ENCODE assay signal across 22 cellular contexts in genomic region chr5:40775085-40775845, GRCh38. TPM values are rescaled to one million over a fixed set of nuclear protein-coding genes. Genes with fewer than 3 reads are reported as not detected.
A peak's percentile ranks its signal among the peaks of the same experiment; 100 is the strongest.
DNase-seq lines count a peak whose midpoint lies in the region; ATAC-seq and TF ChIP-seq lines count a peak whose summit lies in the region.
"Had no signal": no experiment of that assay in that cellular context is flagged by ENCODE, and none has a peak within 500 bp of the region (broad histone marks: within the 10 kb centered on the region; RNA-seq: fewer than 3 reads in every experiment).

No MANE protein-coding gene starts in this region.

- H3K27me3 ChIP-seq in neutrophil, result no peaks in the 10 kb centered on the region
- no peaks in the 10 kb centered on the region for H3K27me3 ChIP-seq in MG63
- H3K27me3 ChIP-seq: dorsolateral prefrontal cortex, tibial artery had no signal

- no peaks in the 10 kb centered on the region for H3K9me3 Mint-ChIP-seq in central memory CD8-positive, alpha-beta T cell
- H3K9me3 Mint-ChIP-seq: CD8-positive, alpha-beta memory T cell had no signal

- peak overlapping the region; percentile 70 for H3K27ac ChIP-seq in neutrophil
- H3K27ac ChIP-seq: epithelial cell of prostate, GM23248, tibial artery had no signal

- no peak for TF ChIP-seq CTCF in neutrophil (IDR thresholded peaks at IDR 0.05)

- H3K9me3 ChIP-seq in neutrophil (no peaks in the 10 kb centered on the region), MG63 (no peaks in the 10 kb centered on the region)
- H3K9me3 ChIP-seq: tibial artery had no signal

- H3K4me1 Mint-ChIP-seq in central memory CD8-positive, alpha-beta T cell, result peaks cover 22% of the 10 kb centered on the region

- no peak overlapping the region for H3K4me3 Mint-ChIP-seq in central memory CD8-positive, alpha-beta T cell
- H3K4me3 Mint-ChIP-seq: CD8-positive, alpha-beta memory T cell; naive thymus-derived CD4-positive, alpha-beta T cell had no signal

- peak; percentile 65 for DNase-seq in DMS53 (lab: John Stamatoyannopoulos, UW)
- DNase-seq in NCI-H2029 (lab: John Stamatoyannopoulos, UW), result peak; percentile 40
- no peak for DNase-seq in central memory CD8-positive, alpha-beta T cell (ENCODE audit: low spot score in 2 of 2)
- no peak for DNase-seq in MG63
- DNase-seq in MV-4-11 (lab: John Stamatoyannopoulos, UW), result no peak
- DNase-seq: activated CD4-positive, alpha-beta T cell treated with anti-CD3 and anti-CD28 coated beads for 1 hour; activated effector memory CD4-positive, alpha-beta T cell treated with Interleukin-2 at 50 U/mL for 16 hours; CD8-positive, alpha-beta memory T cell; dorsolateral prefrontal cortex; foreskin melanocyte; GM23248; kidney; naive thymus-derived CD4-positive, alpha-beta T cell; NCI-H187 treated with DMSO at 0.1 percent for 48 hours; NCI-H446 treated with DMSO at 0.1 percent for 48 hours; RPMI8226; stimulated activated naive CD4-positive, alpha-beta T cell; tibial artery had no signal

- H3K36me3 ChIP-seq in neutrophil (peaks cover 55% of the 10 kb centered on the region), MG63 (peaks cover 49% of the 10 kb centered on the region)

- no peak for ATAC-seq in central memory CD8-positive, alpha-beta T cell (replicated peaks; ENCODE audit: extremely low read depth, poor library complexity, severe bottlenecking)
- ATAC-seq in activated CD4-positive, CD25-positive, alpha-beta regulatory T cell treated with anti-CD3 and anti-CD28 coated beads, Interleukin-2, amount 50 U/mL, for 24 hours, result no peak
- ATAC-seq: naive thymus-derived CD4-positive, alpha-beta T cell had no signal

- H3K4me1 ChIP-seq in neutrophil (ENCODE audit: control insufficient read depth in 1 of 2, insufficient read depth in 1 of 2, low read depth in 1 of 2, low read length in 1 of 2), result peaks cover 33% of the 10 kb centered on the region in 2 experiments

- H3K27me3 Mint-ChIP-seq in central memory CD8-positive, alpha-beta T cell, result no peaks in the 10 kb centered on the region
- H3K27me3 Mint-ChIP-seq: naive thymus-derived CD4-positive, alpha-beta T cell had no signal

- H3K27ac Mint-ChIP-seq in central memory CD8-positive, alpha-beta T cell (ENCODE audit: low read depth), result peak overlapping the region; percentile 22

- peaks cover 49% of the 10 kb centered on the region for H3K36me3 Mint-ChIP-seq in central memory CD8-positive, alpha-beta T cell (ENCODE audit: insufficient read depth)

- H3K4me3 ChIP-seq in neutrophil (ENCODE audit: low read depth in 1 of 2, low read length in 1 of 2), result no peak overlapping the region
- no peak overlapping the region for H3K4me3 ChIP-seq in MG63
- H3K4me3 ChIP-seq: dorsolateral prefrontal cortex, GM23248, K562, tibial artery had no signal

RNA-seq across cellular contexts. Expression of gene TTC33, which starts 19.5 kb away (rescaled TPM):
- total RNA-seq in MG63 (2014; rRNA removed; shearing (Covaris generic); ENCODE audit: low replicate concordance), result 16.3 and 33.5 TPM in 2 replicates

RNA-seq across cellular contexts. Expression of gene PRKAA1, which starts 22.9 kb away (rescaled TPM):
- total RNA-seq in MG63 (2014; rRNA removed; shearing (Covaris generic); ENCODE audit: low replicate concordance), result 69.0 and 128 TPM in 2 replicates

RNA-seq across cellular contexts. Expression of gene RPL37, which starts 59.8 kb away (rescaled TPM):
- total RNA-seq in MG63 (2014; rRNA removed; shearing (Covaris generic); ENCODE audit: low replicate concordance), result 134 and 523 TPM in 2 replicates

Comparison
In these comparisons a context has a peak if more than half of its experiments do, and no peak if none do; other contexts are left out.
1. DNase-seq: peak in DMS53 (single experiment) and NCI-H2029 (single experiment); none in central memory CD8-positive, alpha-beta T cell (0 of 2), MG63 (single experiment) and MV-4-11 (single experiment).